18 cellular contexts compared by ENCODE assay signal in the genomic region with DNA sequence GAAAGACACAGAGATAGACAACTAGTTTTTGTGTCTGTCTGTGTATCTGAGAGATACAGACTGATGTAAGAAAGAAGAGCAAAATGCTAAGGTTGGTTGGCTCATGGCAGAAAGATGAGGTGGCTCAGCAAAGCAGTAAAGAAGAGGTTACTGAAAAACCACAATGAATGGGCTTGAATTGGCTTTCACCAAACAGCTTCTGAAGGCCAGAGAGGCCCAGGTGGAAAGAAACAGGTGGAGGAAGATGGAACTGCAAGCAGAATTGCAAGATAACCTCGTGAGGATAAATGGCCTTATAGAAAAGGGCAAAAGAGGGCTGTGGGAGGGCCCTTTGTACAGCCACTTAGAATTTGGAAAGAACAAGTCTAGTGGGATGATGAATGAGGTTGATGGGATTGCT. TPM values are rescaled to one million over a fixed set of nuclear protein-coding genes. Genes with fewer than 3 reads are reported as not detected.
A peak's percentile ranks its signal among the peaks of the same experiment; 100 is the strongest.
DNase-seq lines count a peak whose midpoint lies in the region; ATAC-seq, FAIRE-seq and TF ChIP-seq lines count a peak whose summit lies in the region.
"Had no signal": no experiment of that assay in that cellular context is flagged by ENCODE, and none has a peak within 500 bp of the region (broad histone marks: within the 10 kb centered on the region; RNA-seq: fewer than 3 reads in every experiment).

No MANE protein-coding gene starts in this region.

- peaks cover 20% of the 10 kb centered on the region for H3K4me1 Mint-ChIP-seq in activated T-cell treated with anti-CD3 and anti-CD28 coated beads, Interleukin-2, amount 50 U/mL, for 72 hours (ENCODE audit: low read depth)
- peaks cover 28% of the 10 kb centered on the region for H3K4me1 Mint-ChIP-seq in activated T-cell treated with anti-CD3 and anti-CD28 coated beads, Interleukin-2, amount 50 U/mL, for 24 hours (ENCODE audit: low read depth)
- H3K4me1 Mint-ChIP-seq in activated naive CD8-positive, alpha-beta T cell treated with anti-CD3 and anti-CD28 coated beads for 36 hours, result peaks cover 18% of the 10 kb centered on the region
- H3K4me1 Mint-ChIP-seq in stimulated activated memory B cell treated with anti-CD40 and anti-IgM and Interleukin-4, amounts not matched to agents 10 μg/mL and 1 μg/mL and 100 μg/mL, for 72 hours, result peaks cover 16% of the 10 kb centered on the region
- peaks cover 27% of the 10 kb centered on the region for H3K4me1 Mint-ChIP-seq in CD4-positive, alpha-beta T cell (ENCODE audit: low read depth)

- CTCF ChIA-PET in CD4-positive, alpha-beta T cell (lab: Charles Lee), result no interaction called here

- no peaks in the 10 kb centered on the region for H3K9me3 ChIP-seq in CD4-positive, alpha-beta T cell (ENCODE audit: control insufficient read depth, low read length)
- H3K9me3 ChIP-seq: BE2C, Caco-2 had no signal

- DNase-seq in activated T-cell treated with anti-CD3 and anti-CD28 coated beads, Interleukin-2, amount 50 U/mL, for 72 hours, result no peak
- DNase-seq in activated T-cell treated with anti-CD3 and anti-CD28 coated beads, Interleukin-2, amount 50 U/mL, for 24 hours, result no peak
- DNase-seq in GM12891 (ENCODE audit: insufficient read length, low spot score), result no peak
- no peak for DNase-seq in activated naive CD8-positive, alpha-beta T cell treated with anti-CD3 and anti-CD28 coated beads for 36 hours
- DNase-seq in CD4-positive, alpha-beta T cell, result no peak
- DNase-seq in kidney tubule cell (ENCODE audit: low spot score), result no peak
- DNase-seq: BE2C, Caco-2, NCI-H1417, NCI-H1930, NCI-H510A treated with DMSO at 0.1 percent for 48 hours, SHP77 treated with DMSO at 0.1 percent for 48 hours had no signal

- TF ChIP-seq CTCF in CD4-positive, alpha-beta T cell (IDR thresholded peaks at IDR 0.05), result no peak

- no peaks in the 10 kb centered on the region for H3K9me3 Mint-ChIP-seq in activated T-cell treated with anti-CD3 and anti-CD28 coated beads, Interleukin-2, amount 50 U/mL, for 72 hours
- H3K9me3 Mint-ChIP-seq in activated T-cell treated with anti-CD3 and anti-CD28 coated beads, Interleukin-2, amount 50 U/mL, for 24 hours, result no peaks in the 10 kb centered on the region
- H3K9me3 Mint-ChIP-seq in activated naive CD8-positive, alpha-beta T cell treated with anti-CD3 and anti-CD28 coated beads for 36 hours, result no peaks in the 10 kb centered on the region
- no peaks in the 10 kb centered on the region for H3K9me3 Mint-ChIP-seq in stimulated activated memory B cell treated with anti-CD40 and anti-IgM and Interleukin-4, amounts not matched to agents 10 μg/mL and 1 μg/mL and 100 μg/mL, for 72 hours
- H3K9me3 Mint-ChIP-seq in CD4-positive, alpha-beta T cell, result no peaks in the 10 kb centered on the region
- H3K9me3 Mint-ChIP-seq: IgD-negative memory B cell had no signal

- H3K27ac Mint-ChIP-seq in activated T-cell treated with anti-CD3 and anti-CD28 coated beads, Interleukin-2, amount 50 U/mL, for 72 hours, result peak overlapping the region; percentile 17
- no peak overlapping the region for H3K27ac Mint-ChIP-seq in activated T-cell treated with anti-CD3 and anti-CD28 coated beads, Interleukin-2, amount 50 U/mL, for 24 hours
- peak overlapping the region; percentile 27 for H3K27ac Mint-ChIP-seq in activated naive CD8-positive, alpha-beta T cell treated with anti-CD3 and anti-CD28 coated beads for 36 hours
- peak overlapping the region; percentile 54 for H3K27ac Mint-ChIP-seq in stimulated activated memory B cell treated with anti-CD40 and anti-IgM and Interleukin-4, amounts not matched to agents 10 μg/mL and 1 μg/mL and 100 μg/mL, for 72 hours
- no peak overlapping the region for H3K27ac Mint-ChIP-seq in CD4-positive, alpha-beta T cell

- FAIRE-seq in GM12891 (lab: Jason Lieb, UNC), result peak; percentile 76
- FAIRE-seq: GM12878, GM19239 had no signal

- H3K27me3 ChIP-seq in CD4-positive, alpha-beta T cell (ENCODE audit: control insufficient read depth, insufficient read depth, low read length), result no peaks in the 10 kb centered on the region
- H3K27me3 ChIP-seq: BE2C had no signal

- POLR2A ChIA-PET in CD4-positive, alpha-beta T cell (lab: Charles Lee), result interaction anchor here (1.5 kb wide), 1 partner anchor 37 kb away, joined by 4 read pairs; no protein-coding TSS in a partner anchor

- TF ChIP-seq POLR2A in GM12891 (IDR thresholded peaks at IDR 0.05; ENCODE audit: low read depth, low read length), result no peak

- peaks cover 2 to 7% of the 10 kb centered on the region in 2 donors for H3K36me3 Mint-ChIP-seq in activated T-cell treated with anti-CD3 and anti-CD28 coated beads, Interleukin-2, amount 50 U/mL, for 72 hours (ENCODE audit: insufficient read depth in 2 of 2)
- H3K36me3 Mint-ChIP-seq in activated T-cell treated with anti-CD3 and anti-CD28 coated beads, Interleukin-2, amount 50 U/mL, for 24 hours (ENCODE audit: low read depth), result peaks cover 9% of the 10 kb centered on the region
- peaks cover 10% of the 10 kb centered on the region for H3K36me3 Mint-ChIP-seq in activated naive CD8-positive, alpha-beta T cell treated with anti-CD3 and anti-CD28 coated beads for 36 hours
- peaks cover 25% of the 10 kb centered on the region for H3K36me3 Mint-ChIP-seq in stimulated activated memory B cell treated with anti-CD40 and anti-IgM and Interleukin-4, amounts not matched to agents 10 μg/mL and 1 μg/mL and 100 μg/mL, for 72 hours
- peaks cover 23% of the 10 kb centered on the region for H3K36me3 Mint-ChIP-seq in CD4-positive, alpha-beta T cell (ENCODE audit: low read depth)
- H3K36me3 Mint-ChIP-seq: IgD-negative memory B cell had no signal

- no peak for ATAC-seq in activated T-cell treated with anti-CD3 and anti-CD28 coated beads, Interleukin-2, amount 50 U/mL, for 72 hours (replicated peaks in 1 of 2)
- ATAC-seq in stimulated activated memory B cell treated with anti-CD40 and anti-IgM and Interleukin-4, amounts not matched to agents 10 μg/mL and 1 μg/mL and 100 μg/mL, for 72 hours, result no peak
- no peak for ATAC-seq in HG02840 (IDR thresholded peaks at IDR 0.05; ENCODE audit: low FRiP score, unreplicated experiment)
- no peak for ATAC-seq in CD4-positive, alpha-beta T cell (ENCODE audit: poor library complexity)
- ATAC-seq: GM12878, HCT116 had no signal

- H3K4me3 Mint-ChIP-seq in activated T-cell treated with anti-CD3 and anti-CD28 coated beads, Interleukin-2, amount 50 U/mL, for 72 hours, result peak overlapping the region in 1 of 2 donors; percentile 13
- H3K4me3 Mint-ChIP-seq in activated T-cell treated with anti-CD3 and anti-CD28 coated beads, Interleukin-2, amount 50 U/mL, for 24 hours, result no peak overlapping the region
- H3K4me3 Mint-ChIP-seq in activated naive CD8-positive, alpha-beta T cell treated with anti-CD3 and anti-CD28 coated beads for 36 hours, result no peak overlapping the region
- no peak overlapping the region for H3K4me3 Mint-ChIP-seq in stimulated activated memory B cell treated with anti-CD40 and anti-IgM and Interleukin-4, amounts not matched to agents 10 μg/mL and 1 μg/mL and 100 μg/mL, for 72 hours
- H3K4me3 Mint-ChIP-seq in CD4-positive, alpha-beta T cell, result no peak overlapping the region

- peaks cover 3% of the 10 kb centered on the region for H3K27me3 Mint-ChIP-seq in activated T-cell treated with anti-CD3 and anti-CD28 coated beads, Interleukin-2, amount 50 U/mL, for 72 hours (ENCODE audit: low read depth)
- peaks cover 5% of the 10 kb centered on the region for H3K27me3 Mint-ChIP-seq in activated T-cell treated with anti-CD3 and anti-CD28 coated beads, Interleukin-2, amount 50 U/mL, for 24 hours
- H3K27me3 Mint-ChIP-seq in activated naive CD8-positive, alpha-beta T cell treated with anti-CD3 and anti-CD28 coated beads for 36 hours, result no peaks in the 10 kb centered on the region
- no peaks in the 10 kb centered on the region for H3K27me3 Mint-ChIP-seq in stimulated activated memory B cell treated with anti-CD40 and anti-IgM and Interleukin-4, amounts not matched to agents 10 μg/mL and 1 μg/mL and 100 μg/mL, for 72 hours
- H3K27me3 Mint-ChIP-seq in CD4-positive, alpha-beta T cell, result no peaks in the 10 kb centered on the region
- H3K27me3 Mint-ChIP-seq: IgD-negative memory B cell had no signal

- intact Hi-C loops in CD4-positive, alpha-beta T cell (cut with DNase I, micrococcal nuclease), result loop anchor here (1.0 to 10.0 kb wide), 2 partner anchors 50 to 134 kb away; no protein-coding TSS in a partner anchor

- no peak overlapping the region for H3K27ac ChIP-seq in CD4-positive, alpha-beta T cell (ENCODE audit: low read depth, low read length)

TF ChIP-seq in GM12891, 5 proteins besides CTCF, POLR2A, EP300 and RAD21:
- TF ChIP-seq PAX5 (IDR thresholded peaks at IDR 0.05; ENCODE audit: insufficient read depth, low read length, severe bottlenecking) (no peak), POU2F2 (IDR thresholded peaks at IDR 0.05; ENCODE audit: low read depth, low read length) (no peak), SPI1 (IDR thresholded peaks at IDR 0.05; ENCODE audit: low read depth, low read length) (no peak), POLR2AphosphoS5 (IDR thresholded peaks at IDR 0.05; ENCODE audit: low read depth, low read length) (no peak), TAF1 (IDR thresholded peaks at IDR 0.05; ENCODE audit: low read depth, low read length) (no peak)

RNA-seq across cellular contexts. Expression of a gene that starts 39.6 kb away (rescaled TPM):
- total RNA-seq in activated T-cell treated with anti-CD3 and anti-CD28 coated beads, Interleukin-2, amount 50 U/mL, for 72 hours, result 1 to 10 TPM; 6.2 to 8.4 TPM
- polyA plus RNA-seq in GM12891 (2012; ENCODE audit: low read depth, missing spikeins), result 0.71 TPM
- 1 to 10 TPM; 2.5 to 3.4 TPM for total RNA-seq in activated naive CD8-positive, alpha-beta T cell treated with anti-CD3 and anti-CD28 coated beads for 36 hours
- 1 to 10 TPM; 3.4 to 3.5 TPM for total RNA-seq in CD4-positive, alpha-beta T cell
- total RNA-seq: Caco-2 had no signal

RNA-seq across cellular contexts. Expression of a gene that starts 51.4 kb away (rescaled TPM):
- 100 to 1,000 TPM in 1 of 2 donors, 10 to 100 TPM in 1; 92.7 to 111 TPM for total RNA-seq in activated T-cell treated with anti-CD3 and anti-CD28 coated beads, Interleukin-2, amount 50 U/mL, for 72 hours
- 62.9 TPM for polyA plus RNA-seq in GM12891 (2012; ENCODE audit: low read depth, missing spikeins)
- total RNA-seq in activated naive CD8-positive, alpha-beta T cell treated with anti-CD3 and anti-CD28 coated beads for 36 hours, result 100 to 1,000 TPM; 181 to 190 TPM
- 10 to 100 TPM; 51.7 to 58.6 TPM for total RNA-seq in CD4-positive, alpha-beta T cell

RNA-seq across cellular contexts. Expression of a gene that starts 57.9 kb away (rescaled TPM):
- not detected for total RNA-seq in activated T-cell treated with anti-CD3 and anti-CD28 coated beads, Interleukin-2, amount 50 U/mL, for 72 hours
- polyA plus RNA-seq in GM12891 (2012; ENCODE audit: low read depth, missing spikeins), result not detected
- total RNA-seq in activated naive CD8-positive, alpha-beta T cell treated with anti-CD3 and anti-CD28 coated beads for 36 hours, result 10 to 100 TPM; 37.2 to 39.6 TPM
- not detected for total RNA-seq in CD4-positive, alpha-beta T cell
- total RNA-seq: Caco-2, GM12878 had no signal
- polyA plus RNA-seq: IgD-negative memory B cell had no signal

Comparison
In these comparisons a context has a peak if more than half of its experiments do, and no peak if none do; other contexts are left out.
1. H3K27ac Mint-ChIP-seq: peak in activated T-cell treated with anti-CD3 and anti-CD28 coated beads, Interleukin-2, amount 50 U/mL, for 72 hours (single experiment), activated naive CD8-positive, alpha-beta T cell treated with anti-CD3 and anti-CD28 coated beads for 36 hours (single experiment) and stimulated activated memory B cell treated with anti-CD40 and anti-IgM and Interleukin-4, amounts not matched to agents 10 μg/mL and 1 μg/mL and 100 μg/mL, for 72 hours (single experiment); none in activated T-cell treated with anti-CD3 and anti-CD28 coated beads, Interleukin-2, amount 50 U/mL, for 24 hours (single experiment) and CD4-positive, alpha-beta T cell (single experiment).
2. RNA of a gene that starts 57.9 kb away (total RNA-seq): 37.2 to 39.6 TPM in activated naive CD8-positive, alpha-beta T cell treated with anti-CD3 and anti-CD28 coated beads for 36 hours; not detected in activated T-cell treated with anti-CD3 and anti-CD28 coated beads, Interleukin-2, amount 50 U/mL, for 72 hours and not detected in CD4-positive, alpha-beta T cell; every median in the first group is over 10 times any median in the second.